In the genomic region with DNA sequence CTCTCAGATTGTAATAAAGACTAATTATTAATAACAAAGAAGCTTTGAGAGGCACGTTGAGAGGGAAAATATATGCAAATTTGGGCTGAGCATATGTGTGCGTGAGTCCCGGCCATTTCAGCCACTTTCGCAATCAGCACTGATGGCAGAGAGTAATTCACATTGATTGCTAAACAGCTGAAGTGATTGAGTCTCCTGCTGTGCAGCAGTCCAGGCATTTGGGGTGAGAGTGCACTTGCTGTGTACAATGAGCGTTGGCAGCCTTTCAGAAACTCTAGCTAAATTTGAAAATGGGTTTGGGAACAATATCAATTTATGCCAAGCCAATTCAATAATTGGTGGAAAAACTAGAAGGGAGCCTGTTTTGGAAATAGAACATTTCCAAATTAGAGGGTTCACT, we compare ENCODE assay signal across 14 cellular contexts.
A peak's percentile ranks its signal among the peaks of the same experiment; 100 is the strongest.
DNase-seq lines count a peak whose midpoint lies in the region; ATAC-seq and TF ChIP-seq lines count a peak whose summit lies in the region.
"Had no signal": no experiment of that assay in that cellular context is flagged by ENCODE, and none has a peak within 500 bp of the region (broad histone marks: within the 10 kb centered on the region; RNA-seq: fewer than 3 reads in every experiment).

No MANE protein-coding gene starts in this region.

- no peaks in the 10 kb centered on the region for H3K9me3 ChIP-seq in SK-N-SH
- H3K9me3 ChIP-seq: ascending aorta had no signal

- no peaks in the 10 kb centered on the region for H3F3A ChIP-seq in SK-N-SH (replicated peaks; ENCODE audit: insufficient read depth)

- H3K4me3 ChIP-seq in SK-N-SH (ENCODE audit: low read depth in 2 of 2, low read length in 1 of 2) (no peak overlapping the region), fibroblast of mammary gland (ENCODE audit: control insufficient read depth, low read depth, low read length) (no peak overlapping the region)
- H3K4me3 ChIP-seq: ascending aorta had no signal

- H3K27ac ChIP-seq in SK-N-SH (ENCODE audit: low read depth in 2 of 2, low read length in 1 of 2), result peak overlapping the region in 1 of 2 experiments; percentile 76; a peak in 2 of 4 replicates
- H3K27ac ChIP-seq: ascending aorta had no signal

- CTCF ChIA-PET in SK-N-SH (lab: Yijun Ruan, JAX), result interaction anchor here (1.1 to 1.2 kb wide), 2 partner anchors 16 to 65 kb away, joined by 3 read pairs; no protein-coding TSS in a partner anchor

- POLR2A ChIA-PET in SK-N-SH (lab: Yijun Ruan, JAX), result interaction anchor here (1.1 kb wide), 2 partner anchors 66 to 596 kb away, joined by 3 read pairs; a partner anchor contains a TSS

- no peaks in the 10 kb centered on the region for H3K36me3 ChIP-seq in SK-N-SH (replicated peaks in 1 of 2; ENCODE audit: control insufficient read depth in 1 of 2, insufficient read depth in 2 of 2, low read length in 1 of 2)
- H3K36me3 ChIP-seq: ascending aorta had no signal

- peaks cover 0 to 13% of the 10 kb centered on the region in 2 experiments; a peak in 3 of 4 replicates for H3K4me1 ChIP-seq in SK-N-SH (ENCODE audit: control insufficient read depth in 1 of 2, insufficient read depth in 2 of 2, low read depth in 1 of 2, low read length in 1 of 2)
- H3K4me1 ChIP-seq: ascending aorta had no signal

- peak; percentile 4 for DNase-seq in SK-N-SH
- peak; percentile 53 for DNase-seq in NCI-H774 (lab: John Stamatoyannopoulos, UW)
- peak; percentile 58 for DNase-seq in fibroblast of mammary gland (ENCODE audit: low read depth)
- DNase-seq in stromal cell of bone marrow (ENCODE audit: low read depth), result peak; percentile 22
- no peak for DNase-seq in GM10266 (ENCODE audit: extremely low spot score)
- DNase-seq: activated CD4-positive, alpha-beta T cell treated with anti-CD3 and anti-CD28 coated beads for 1 hour; effector memory CD4-positive, alpha-beta T cell; KBM-7; NCI-H510A had no signal

- no peak overlapping the region for H3K4me2 ChIP-seq in SK-N-SH

- no peaks in the 10 kb centered on the region for H3K27me3 ChIP-seq in SK-N-SH (ENCODE audit: insufficient read depth)
- H3K27me3 ChIP-seq: ascending aorta had no signal

- H3K79me2 ChIP-seq in SK-N-SH (ENCODE audit: insufficient read depth), result no peaks in the 10 kb centered on the region

- TF ChIP-seq CTCF in SK-N-SH (IDR thresholded peaks at IDR 0.05), result no peak
- no peak for TF ChIP-seq CTCF in fibroblast of mammary gland (conservative IDR thresholded peaks at IDR 0.05; ENCODE audit: control insufficient read depth, insufficient read depth, low read depth, low read length)
- TF ChIP-seq CTCF in GM10266 (IDR thresholded peaks at IDR 0.05; ENCODE audit: control insufficient read depth, insufficient read depth, low read depth, missing control alignments), result no peak

- no peaks in the 10 kb centered on the region for H4K20me1 ChIP-seq in SK-N-SH (ENCODE audit: insufficient read depth)

- no peak overlapping the region for H3K9ac ChIP-seq in SK-N-SH

- no peaks in the 10 kb centered on the region for H3K9me2 ChIP-seq in SK-N-SH

- WGBS in SK-N-SH (ENCODE audit: low lambda C conversion rate), result 63% methylated on average over 5 of the region's 5 CpGs

- no peak for TF ChIP-seq RAD21 in SK-N-SH (IDR thresholded peaks at IDR 0.05; ENCODE audit: low read length)

- no peak for TF ChIP-seq EP300 in SK-N-SH (IDR thresholded peaks at IDR 0.05; ENCODE audit: borderline replicate concordance in 1 of 2, low read depth in 1 of 2, low read length in 1 of 2)

- ATAC-seq in SK-N-SH treated with all-trans-retinoic acid at 6 μM for 48 hours, result no peak
- no peak for ATAC-seq in HG02981 (IDR thresholded peaks at IDR 0.05; ENCODE audit: unreplicated experiment)
- no peak for ATAC-seq in HG02610 (IDR thresholded peaks at IDR 0.05; ENCODE audit: unreplicated experiment)
- ATAC-seq: HCT116 had no signal

- H2AFZ ChIP-seq in SK-N-SH (ENCODE audit: low read depth), result no peak overlapping the region

TF ChIP-seq in SK-N-SH, 30 proteins besides CTCF, POLR2A, EP300 and RAD21:
- TF ChIP-seq, protein P1, sequence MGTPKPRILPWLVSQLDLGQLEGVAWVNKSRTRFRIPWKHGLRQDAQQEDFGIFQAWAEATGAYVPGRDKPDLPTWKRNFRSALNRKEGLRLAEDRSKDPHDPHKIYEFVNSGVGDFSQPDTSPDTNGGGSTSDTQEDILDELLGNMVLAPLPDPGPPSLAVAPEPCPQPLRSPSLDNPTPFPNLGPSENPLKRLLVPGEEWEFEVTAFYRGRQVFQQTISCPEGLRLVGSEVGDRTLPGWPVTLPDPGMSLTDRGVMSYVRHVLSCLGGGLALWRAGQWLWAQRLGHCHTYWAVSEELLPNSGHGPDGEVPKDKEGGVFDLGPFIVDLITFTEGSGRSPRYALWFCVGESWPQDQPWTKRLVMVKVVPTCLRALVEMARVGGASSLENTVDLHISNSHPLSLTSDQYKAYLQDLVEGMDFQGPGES (IDR thresholded peaks at IDR 0.05; ENCODE audit: low read depth, low read length), result no peak
- TF ChIP-seq, protein P2, sequence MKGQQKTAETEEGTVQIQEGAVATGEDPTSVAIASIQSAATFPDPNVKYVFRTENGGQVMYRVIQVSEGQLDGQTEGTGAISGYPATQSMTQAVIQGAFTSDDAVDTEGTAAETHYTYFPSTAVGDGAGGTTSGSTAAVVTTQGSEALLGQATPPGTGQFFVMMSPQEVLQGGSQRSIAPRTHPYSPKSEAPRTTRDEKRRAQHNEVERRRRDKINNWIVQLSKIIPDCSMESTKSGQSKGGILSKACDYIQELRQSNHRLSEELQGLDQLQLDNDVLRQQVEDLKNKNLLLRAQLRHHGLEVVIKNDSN (IDR thresholded peaks at IDR 0.05; ENCODE audit: borderline replicate concordance, low read depth), result no peak
- no peak for TF ChIP-seq EZH2phosphoT487 (IDR thresholded peaks at IDR 0.05; ENCODE audit: borderline replicate concordance, low read depth)
- TF ChIP-seq ELF1 (IDR thresholded peaks at IDR 0.05), result no peak
- no peak for TF ChIP-seq RCOR1 (IDR thresholded peaks at IDR 0.05; ENCODE audit: low read length)
- TF ChIP-seq, protein P3, sequence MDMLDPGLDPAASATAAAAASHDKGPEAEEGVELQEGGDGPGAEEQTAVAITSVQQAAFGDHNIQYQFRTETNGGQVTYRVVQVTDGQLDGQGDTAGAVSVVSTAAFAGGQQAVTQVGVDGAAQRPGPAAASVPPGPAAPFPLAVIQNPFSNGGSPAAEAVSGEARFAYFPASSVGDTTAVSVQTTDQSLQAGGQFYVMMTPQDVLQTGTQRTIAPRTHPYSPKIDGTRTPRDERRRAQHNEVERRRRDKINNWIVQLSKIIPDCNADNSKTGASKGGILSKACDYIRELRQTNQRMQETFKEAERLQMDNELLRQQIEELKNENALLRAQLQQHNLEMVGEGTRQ (IDR thresholded peaks at IDR 0.05; ENCODE audit: borderline replicate concordance, low read depth, low read length), result no peak
- TF ChIP-seq YY1 (IDR thresholded peaks at IDR 0.05; ENCODE audit: low read depth), result no peak

TF ChIP-seq in SK-N-SH treated with all-trans-retinoic acid at 6 μM for 48 hours, 23 proteins besides CTCF, POLR2A, EP300 and RAD21:
- TF ChIP-seq ZNF70 (CRISPR knock-in tag; IDR thresholded peaks at IDR 0.05) (no peak), ZFP3 (CRISPR knock-in tag; IDR thresholded peaks at IDR 0.05) (no peak), BACH2 (CRISPR knock-in tag; IDR thresholded peaks at IDR 0.05; ENCODE audit: borderline replicate concordance) (no peak), GLIS3 (CRISPR knock-in tag; IDR thresholded peaks at IDR 0.05) (no peak), RARB (CRISPR knock-in tag; IDR thresholded peaks at IDR 0.05) (no peak), OSR1 (CRISPR knock-in tag; IDR thresholded peaks at IDR 0.05) (no peak), ISL1 (CRISPR knock-in tag; IDR thresholded peaks at IDR 0.05) (no peak), PPARA (CRISPR knock-in tag; IDR thresholded peaks at IDR 0.05; ENCODE audit: borderline replicate concordance) (no peak), ZNF565 (CRISPR knock-in tag; conservative IDR thresholded peaks at IDR 0.05; ENCODE audit: low read depth) (no peak), ZC3H10 (CRISPR knock-in tag; IDR thresholded peaks at IDR 0.05) (no peak)
- TF ChIP-seq, protein P4, sequence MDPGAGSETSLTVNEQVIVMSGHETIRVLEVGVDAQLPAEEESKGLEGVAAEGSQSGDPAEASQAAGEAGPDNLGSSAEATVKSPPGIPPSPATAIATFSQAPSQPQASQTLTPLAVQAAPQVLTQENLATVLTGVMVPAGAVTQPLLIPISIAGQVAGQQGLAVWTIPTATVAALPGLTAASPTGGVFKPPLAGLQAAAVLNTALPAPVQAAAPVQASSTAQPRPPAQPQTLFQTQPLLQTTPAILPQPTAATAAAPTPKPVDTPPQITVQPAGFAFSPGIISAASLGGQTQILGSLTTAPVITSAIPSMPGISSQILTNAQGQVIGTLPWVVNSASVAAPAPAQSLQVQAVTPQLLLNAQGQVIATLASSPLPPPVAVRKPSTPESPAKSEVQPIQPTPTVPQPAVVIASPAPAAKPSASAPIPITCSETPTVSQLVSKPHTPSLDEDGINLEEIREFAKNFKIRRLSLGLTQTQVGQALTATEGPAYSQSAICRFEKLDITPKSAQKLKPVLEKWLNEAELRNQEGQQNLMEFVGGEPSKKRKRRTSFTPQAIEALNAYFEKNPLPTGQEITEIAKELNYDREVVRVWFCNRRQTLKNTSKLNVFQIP (CRISPR knock-in tag; IDR thresholded peaks at IDR 0.05; ENCODE audit: borderline replicate concordance, low read depth), result no peak
- TF ChIP-seq, protein P5, sequence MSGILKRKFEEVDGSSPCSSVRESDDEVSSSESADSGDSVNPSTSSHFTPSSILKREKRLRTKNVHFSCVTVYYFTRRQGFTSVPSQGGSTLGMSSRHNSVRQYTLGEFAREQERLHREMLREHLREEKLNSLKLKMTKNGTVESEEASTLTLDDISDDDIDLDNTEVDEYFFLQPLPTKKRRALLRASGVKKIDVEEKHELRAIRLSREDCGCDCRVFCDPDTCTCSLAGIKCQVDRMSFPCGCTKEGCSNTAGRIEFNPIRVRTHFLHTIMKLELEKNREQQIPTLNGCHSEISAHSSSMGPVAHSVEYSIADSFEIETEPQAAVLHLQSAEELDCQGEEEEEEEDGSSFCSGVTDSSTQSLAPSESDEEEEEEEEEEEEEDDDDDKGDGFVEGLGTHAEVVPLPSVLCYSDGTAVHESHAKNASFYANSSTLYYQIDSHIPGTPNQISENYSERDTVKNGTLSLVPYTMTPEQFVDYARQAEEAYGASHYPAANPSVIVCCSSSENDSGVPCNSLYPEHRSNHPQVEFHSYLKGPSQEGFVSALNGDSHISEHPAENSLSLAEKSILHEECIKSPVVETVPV (CRISPR knock-in tag; IDR thresholded peaks at IDR 0.05), result no peak
TF ChIP-seq in SK-N-SH treated with all-trans-retinoic acid at 6 μM for 48 hours: peak in this region for 0.
